Comparison of ENCODE assay signal across 13 cellular contexts in the genomic region with DNA sequence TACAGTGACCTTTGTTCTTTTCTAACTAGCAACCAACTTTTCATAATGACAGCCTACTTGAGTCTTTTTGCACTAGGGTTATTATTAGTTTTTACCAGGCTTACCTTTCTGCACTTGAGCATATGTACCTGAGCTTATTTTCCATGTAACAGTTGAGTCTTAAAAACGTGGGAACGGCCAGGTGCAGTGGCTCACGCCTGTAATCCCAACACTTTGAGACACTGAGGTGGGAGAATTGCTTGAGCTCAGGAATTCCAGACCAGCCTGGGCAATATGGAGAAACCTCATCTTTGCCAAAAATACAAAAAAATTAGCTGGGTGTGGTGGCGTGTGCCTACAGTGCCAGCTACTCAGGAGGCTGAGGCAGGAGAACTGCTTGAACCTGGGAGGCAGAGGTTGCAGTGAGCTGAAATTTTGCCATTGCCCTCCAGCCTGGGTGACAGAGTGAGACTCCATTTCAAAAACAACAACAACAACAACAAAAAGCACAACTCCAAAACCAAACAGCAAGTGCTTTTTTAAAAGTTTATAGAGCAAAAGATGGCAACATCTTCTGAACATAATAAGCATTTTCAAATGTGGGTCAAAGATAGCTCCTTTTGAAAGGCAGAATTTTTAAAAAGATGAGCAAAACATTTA. TPM values are rescaled to one million over a fixed set of nuclear protein-coding genes. Genes with fewer than 3 reads are reported as not detected.
DNase-seq lines count a peak whose midpoint lies in the region; ATAC-seq, FAIRE-seq and TF ChIP-seq lines count a peak whose summit lies in the region.
"Had no signal": no experiment of that assay in that cellular context is flagged by ENCODE, and none has a peak within 500 bp of the region (broad histone marks: within the 10 kb centered on the region; RNA-seq: fewer than 3 reads in every experiment).

No MANE protein-coding gene starts in this region.

- H3K27me3 Mint-ChIP-seq in brain (no peaks in the 10 kb centered on the region), type B pancreatic cell (no peaks in the 10 kb centered on the region)
- no peaks in the 10 kb centered on the region for H3K27me3 Mint-ChIP-seq in activated naive CD8-positive, alpha-beta T cell treated with anti-CD3 and anti-CD28 coated beads, Interleukin-2, amount 50 U/mL, for 24 hours

- no peak for FAIRE-seq in RCC 7860 (lab: Jason Lieb, UNC)

- no peaks in the 10 kb centered on the region for H3K9me3 ChIP-seq in muscle layer of duodenum (ENCODE audit: control insufficient read depth in 1 of 2, low read length in 2 of 2)

- H3K4me1 ChIP-seq in muscle layer of duodenum (ENCODE audit: control insufficient read depth in 1 of 2, insufficient read depth in 2 of 2, low read length in 2 of 2) (peaks cover 18 to 24% of the 10 kb centered on the region in 2 donors), foreskin keratinocyte (peaks cover 2% of the 10 kb centered on the region)

- H3K36me3 ChIP-seq in muscle layer of duodenum (ENCODE audit: control insufficient read depth in 1 of 2, insufficient read depth in 2 of 2, low read length in 2 of 2): no peaks in the 10 kb centered on the region
- H3K36me3 ChIP-seq: brain microvascular endothelial cell had no signal

- H3K36me3 Mint-ChIP-seq in brain (no peaks in the 10 kb centered on the region), type B pancreatic cell (no peaks in the 10 kb centered on the region)
- no peaks in the 10 kb centered on the region for H3K36me3 Mint-ChIP-seq in activated naive CD8-positive, alpha-beta T cell treated with anti-CD3 and anti-CD28 coated beads, Interleukin-2, amount 50 U/mL, for 24 hours (ENCODE audit: low read depth)

- H3K9me3 Mint-ChIP-seq in brain (peaks cover 0 to 6% (median 0%) of the 10 kb centered on the region in 5 experiments), type B pancreatic cell (no peaks in the 10 kb centered on the region)
- no peaks in the 10 kb centered on the region for H3K9me3 Mint-ChIP-seq in activated naive CD8-positive, alpha-beta T cell treated with anti-CD3 and anti-CD28 coated beads, Interleukin-2, amount 50 U/mL, for 24 hours
- H3K9me3 Mint-ChIP-seq: T-helper 2 cell treated with Interferon-gamma antibody and Interleukin-4, amounts not matched to agents 5 μg/mL and 100 μg/mL, for 36 hours had no signal

- peak overlapping the region in 2 of 5 experiments; percentile 3 to 44 for H3K4me3 Mint-ChIP-seq in brain
- peak overlapping the region; percentile 37 for H3K4me3 Mint-ChIP-seq in type B pancreatic cell
- no peak overlapping the region for H3K4me3 Mint-ChIP-seq in activated naive CD8-positive, alpha-beta T cell treated with anti-CD3 and anti-CD28 coated beads, Interleukin-2, amount 50 U/mL, for 24 hours
- H3K4me3 Mint-ChIP-seq: T-helper 2 cell treated with Interferon-gamma antibody and Interleukin-4, amounts not matched to agents 5 μg/mL and 100 μg/mL, for 36 hours had no signal

- H3K27ac ChIP-seq in muscle layer of duodenum (ENCODE audit: low read length) (peak overlapping the region; percentile 28), foreskin keratinocyte (no peak overlapping the region)
- H3K27ac ChIP-seq: brain microvascular endothelial cell had no signal

- peak; percentile 17 for DNase-seq in NCI-H748 (lab: John Stamatoyannopoulos, UW; ENCODE audit: unreplicated experiment)
- DNase-seq in NCI-H748 treated with DMSO at 0.1 percent for 48 hours (lab: John Stamatoyannopoulos, UW): no peak
- DNase-seq in type B pancreatic cell (ENCODE audit: extremely low spot score, unreplicated experiment): no peak
- no peak for DNase-seq in foreskin keratinocyte
- DNase-seq in activated naive CD8-positive, alpha-beta T cell treated with anti-CD3 and anti-CD28 coated beads, Interleukin-2, amount 50 U/mL, for 24 hours: no peak
- no peak for DNase-seq in RCC 7860 (ENCODE audit: low spot score)
- DNase-seq: activated CD4-positive, alpha-beta T cell treated with anti-CD3 and anti-CD28 coated beads, Interleukin-2, amount 50 U/mL, for 4 hours had no signal

- H3K27ac Mint-ChIP-seq in brain (peak overlapping the region in 4 of 5 experiments; percentile 56 to 85 (median 69)), type B pancreatic cell (peak overlapping the region; percentile 68)
- H3K27ac Mint-ChIP-seq in activated naive CD8-positive, alpha-beta T cell treated with anti-CD3 and anti-CD28 coated beads, Interleukin-2, amount 50 U/mL, for 24 hours: no peak overlapping the region
- H3K27ac Mint-ChIP-seq: T-helper 2 cell treated with Interferon-gamma antibody and Interleukin-4, amounts not matched to agents 5 μg/mL and 100 μg/mL, for 36 hours had no signal

- no peak overlapping the region for H3K4me3 ChIP-seq in muscle layer of duodenum (ENCODE audit: low read depth in 1 of 2, low read length in 2 of 2)

- H3K4me1 Mint-ChIP-seq in brain (peaks cover 41% of the 10 kb centered on the region), type B pancreatic cell (ENCODE audit: unreplicated experiment) (peaks cover 16% of the 10 kb centered on the region)
- H3K4me1 Mint-ChIP-seq in activated naive CD8-positive, alpha-beta T cell treated with anti-CD3 and anti-CD28 coated beads, Interleukin-2, amount 50 U/mL, for 24 hours: peaks cover 13% of the 10 kb centered on the region

- TF ChIP-seq CTCF in brain (conservative IDR thresholded peaks at IDR 0.05): no peak
- no peak for TF ChIP-seq CTCF in type B pancreatic cell (conservative IDR thresholded peaks at IDR 0.05)
- no peak for TF ChIP-seq CTCF in foreskin keratinocyte (conservative IDR thresholded peaks at IDR 0.05)

- H3K27me3 ChIP-seq in muscle layer of duodenum (ENCODE audit: low read depth, low read length) (no peaks in the 10 kb centered on the region), foreskin keratinocyte (no peaks in the 10 kb centered on the region)
- H3K27me3 ChIP-seq: brain microvascular endothelial cell had no signal

- ATAC-seq in foreskin keratinocyte: no peak
- no peak for ATAC-seq in activated naive CD8-positive, alpha-beta T cell treated with anti-CD3 and anti-CD28 coated beads, Interleukin-2, amount 50 U/mL, for 24 hours

RNA-seq across cellular contexts. Expression of a gene that starts 57.1 kb away (rescaled TPM):
- polyA plus RNA-seq in brain (ENCODE audit: insufficient read depth, low read depth, low replicate concordance) (0.15 TPM), foreskin keratinocyte (not detected in 2 replicates)
- total RNA-seq in type B pancreatic cell (ENCODE audit: low replicate concordance) (0.17 TPM in 1 of 2 replicates, not detected in the other), foreskin keratinocyte (not detected in 2 replicates)
- total RNA-seq: A673, epithelial cell of proximal tubule had no signal
